In genomic region chr6:33839399-33840063, GRCh38 we compare ENCODE assay signal across 1 cellular context.
TF ChIP-seq lines count a peak whose summit lies in the region.

No MANE protein-coding gene starts in this region.

TF ChIP-seq in SK-N-SH, 30 proteins besides CTCF, POLR2A, EP300 and RAD21 (continued from another document):
- no peak for TF ChIP-seq IRF3 (IDR thresholded peaks at IDR 0.05; ENCODE audit: low read depth, low read length)
